ENCODE assay signal across 9 cellular contexts in the genomic region with DNA sequence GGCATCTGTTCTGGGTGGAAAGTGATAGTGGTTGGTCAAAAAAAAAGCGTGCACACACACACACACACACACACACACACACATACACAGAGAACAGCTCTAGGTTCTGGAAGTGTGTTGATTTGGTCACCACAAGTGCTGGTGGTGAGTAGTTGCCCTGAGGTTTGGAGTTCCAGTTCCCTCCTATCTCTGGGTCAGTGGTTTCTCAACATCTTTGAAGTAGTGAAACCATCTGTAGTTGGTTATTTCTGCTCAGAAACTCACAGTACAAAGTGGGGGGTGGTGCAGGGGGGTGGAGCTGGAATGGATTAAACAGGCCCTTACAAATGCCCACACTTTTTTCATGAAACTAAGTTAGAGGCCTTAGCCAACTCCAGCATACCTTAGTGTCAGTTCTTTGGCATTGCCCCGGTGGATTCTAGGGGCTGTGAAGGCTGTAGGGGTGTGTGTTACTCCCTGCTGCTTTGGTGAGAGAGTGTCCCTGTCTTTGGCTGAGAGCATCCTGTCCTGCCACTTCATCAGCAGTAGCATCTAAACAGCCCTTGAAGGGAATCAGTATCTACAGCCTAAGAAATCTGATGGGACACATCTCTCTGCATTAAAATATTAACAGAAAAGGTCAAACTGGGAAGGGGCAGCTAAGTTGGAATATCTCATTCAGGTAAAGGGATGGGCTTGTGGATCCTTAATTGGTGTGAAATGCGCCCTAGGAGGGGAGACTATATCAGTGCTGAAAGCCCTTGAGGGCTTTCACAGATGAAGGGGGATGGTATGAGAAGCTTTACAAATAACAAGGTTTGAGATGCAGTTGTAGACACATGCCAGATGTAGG. TPM values are rescaled to one million over a fixed set of nuclear protein-coding genes. Genes with fewer than 3 reads are reported as not detected.
DNase-seq lines count a peak whose midpoint lies in the region; ATAC-seq, FAIRE-seq and TF ChIP-seq lines count a peak whose summit lies in the region.
"Had no signal": no experiment of that assay in that cellular context is flagged by ENCODE, and none has a peak within 500 bp of the region (broad histone marks: within the 10 kb centered on the region; RNA-seq: fewer than 3 reads in every experiment).

No MANE protein-coding gene starts in this region.

- peaks cover 4% of the 10 kb centered on the region for H3K27me3 Mint-ChIP-seq in CD4-positive, CD25-positive, alpha-beta regulatory T cell
- H3K27me3 Mint-ChIP-seq in activated CD4-positive, alpha-beta memory T cell treated with anti-CD3 and anti-CD28 coated beads for 36 hours = no peaks in the 10 kb centered on the region

- no peaks in the 10 kb centered on the region for H3K36me3 ChIP-seq in CD4-positive, CD25-positive, alpha-beta regulatory T cell (ENCODE audit: control insufficient read depth, insufficient read depth, low read length)

- peak overlapping the region; percentile 93 to 98 (median 94) for H3K27ac Mint-ChIP-seq in CD4-positive, CD25-positive, alpha-beta regulatory T cell
- H3K27ac Mint-ChIP-seq in activated CD4-positive, alpha-beta memory T cell treated with anti-CD3 and anti-CD28 coated beads for 36 hours = peak overlapping the region; percentile 82

- H3K4me3 ChIP-seq in CD4-positive, CD25-positive, alpha-beta regulatory T cell (ENCODE audit: low read depth, low read length) = peak overlapping the region; percentile 55

- no peaks in the 10 kb centered on the region for H3K9me3 ChIP-seq in CD4-positive, CD25-positive, alpha-beta regulatory T cell (ENCODE audit: control insufficient read depth in 2 of 2, low read length in 2 of 2)

- no peak for FAIRE-seq in H54 (lab: Jason Lieb, UNC)
- FAIRE-seq: islet of Langerhans had no signal

- intact Hi-C loops in activated CD4-positive, alpha-beta memory T cell treated with anti-CD3 and anti-CD28 coated beads for 36 hours (cut with micrococcal nuclease) = loop anchor here (1.0 to 5.0 kb wide), 7 partner anchors 15 to 221 kb away; no protein-coding TSS in a partner anchor

- peak in 1 of 3 donors; percentile 64 for DNase-seq in CD4-positive, CD25-positive, alpha-beta regulatory T cell
- peak; percentile 70 for DNase-seq in activated CD4-positive, alpha-beta memory T cell treated with anti-CD3 and anti-CD28 coated beads for 36 hours
- peak; percentile 96 for DNase-seq in iris pigment epithelial cell (ENCODE audit: low read depth)
- DNase-seq in H54 (ENCODE audit: insufficient read length, low spot score) = no peak
- no peak for DNase-seq in T1000 (lab: John Stamatoyannopoulos, UW)
- DNase-seq in NCI-H1436 treated with DMSO at 0.1 percent for 48 hours (lab: John Stamatoyannopoulos, UW) = no peak

- H3K9me3 Mint-ChIP-seq in CD4-positive, CD25-positive, alpha-beta regulatory T cell = no peaks in the 10 kb centered on the region
- H3K9me3 Mint-ChIP-seq in activated CD4-positive, alpha-beta memory T cell treated with anti-CD3 and anti-CD28 coated beads for 36 hours = peaks cover 4% of the 10 kb centered on the region

- H3K4me1 ChIP-seq in CD4-positive, CD25-positive, alpha-beta regulatory T cell (ENCODE audit: control insufficient read depth, insufficient read depth, low read length, poor library complexity, severe bottlenecking) = peaks cover 99% of the 10 kb centered on the region

- H3K36me3 Mint-ChIP-seq in CD4-positive, CD25-positive, alpha-beta regulatory T cell = peaks cover 12% of the 10 kb centered on the region
- H3K36me3 Mint-ChIP-seq in activated CD4-positive, alpha-beta memory T cell treated with anti-CD3 and anti-CD28 coated beads for 36 hours = peaks cover 18% of the 10 kb centered on the region

- peak overlapping the region; percentile 88 for H3K27ac ChIP-seq in CD4-positive, CD25-positive, alpha-beta regulatory T cell (ENCODE audit: insufficient read depth, low read length, poor library complexity, severe bottlenecking)

- H3K4me3 Mint-ChIP-seq in CD4-positive, CD25-positive, alpha-beta regulatory T cell = peak overlapping the region; percentile 74 to 86 (median 80)
- peak overlapping the region; percentile 1 for H3K4me3 Mint-ChIP-seq in activated CD4-positive, alpha-beta memory T cell treated with anti-CD3 and anti-CD28 coated beads for 36 hours

- TF ChIP-seq POLR2A in H54 (IDR thresholded peaks at IDR 0.05; ENCODE audit: low read depth, low read length) = no peak

- CTCF ChIA-PET in activated CD4-positive, alpha-beta memory T cell treated with anti-CD3 and anti-CD28 coated beads for 36 hours (lab: Charles Lee) = interaction anchor here (0.7 to 5.8 kb wide), 5 partner anchors 12 to 62 kb away, joined by 3 to 69 read pairs (median 3); a partner anchor contains a TSS

- no peaks in the 10 kb centered on the region for H3K27me3 ChIP-seq in CD4-positive, CD25-positive, alpha-beta regulatory T cell (ENCODE audit: control insufficient read depth, insufficient read depth, low read length)

- peaks cover 31 to 100% (median 86%) of the 10 kb centered on the region in 4 donors for H3K4me1 Mint-ChIP-seq in CD4-positive, CD25-positive, alpha-beta regulatory T cell
- H3K4me1 Mint-ChIP-seq in activated CD4-positive, alpha-beta memory T cell treated with anti-CD3 and anti-CD28 coated beads for 36 hours (ENCODE audit: low read depth) = peaks cover 98% of the 10 kb centered on the region

- ATAC-seq in CD4-positive, CD25-positive, alpha-beta regulatory T cell (ENCODE audit: low read depth in 2 of 2) = peak in 1 of 2 donors; percentile 2
- ATAC-seq in GM19324 (IDR thresholded peaks at IDR 0.05; ENCODE audit: low FRiP score, unreplicated experiment) = peak; percentile 58
- ATAC-seq in HG03280 (IDR thresholded peaks at IDR 0.05; ENCODE audit: unreplicated experiment) = peak; percentile 45

- POLR2A ChIA-PET in activated CD4-positive, alpha-beta memory T cell treated with anti-CD3 and anti-CD28 coated beads for 36 hours (lab: Charles Lee) = interaction anchor here (0.5 to 6.9 kb wide), 18 partner anchors 9 to 215 kb away, joined by 3 to 117 read pairs (median 3); a partner anchor contains a TSS

RNA-seq across cellular contexts. Expression of a gene that starts 20.6 kb away (rescaled TPM):
- total RNA-seq in CD4-positive, CD25-positive, alpha-beta regulatory T cell = 76.6 TPM
- polyA plus RNA-seq in CD4-positive, CD25-positive, alpha-beta regulatory T cell = 10 to 100 TPM; 12.0 to 17.0 (median 14.5) TPM
- 10 to 100 TPM; 50.2 to 50.5 TPM for total RNA-seq in activated CD4-positive, alpha-beta memory T cell treated with anti-CD3 and anti-CD28 coated beads for 36 hours

Comparison
In these comparisons a context has a peak if more than half of its experiments do, and no peak if none do; other contexts are left out.
1. DNase-seq: peak in activated CD4-positive, alpha-beta memory T cell treated with anti-CD3 and anti-CD28 coated beads for 36 hours (single experiment) and iris pigment epithelial cell (single experiment); none in H54 (single experiment), T1000 (single experiment) and NCI-H1436 treated with DMSO at 0.1 percent for 48 hours (single experiment).